ENCODE assay signal across 1 cellular context in genomic region chr11:115523727-115524399, GRCh38.
TF ChIP-seq lines count a peak whose summit lies in the region.

No MANE protein-coding gene starts in this region.

TF ChIP-seq in HepG2, 621 proteins besides CTCF, POLR2A, EP300 and RAD21 (continued from another document and continues in another):
- TF ChIP-seq ZNF142 (CRISPR knock-in tag; IDR thresholded peaks at IDR 0.05) (no peak), ZNF326 (CRISPR knock-in tag; IDR thresholded peaks at IDR 0.05; ENCODE audit: borderline replicate concordance) (no peak), TAF1 (CRISPR knock-in tag; IDR thresholded peaks at IDR 0.05) (no peak), ZNF333 (CRISPR knock-in tag; IDR thresholded peaks at IDR 0.05; ENCODE audit: borderline replicate concordance) (no peak), ZSCAN31 (CRISPR knock-in tag; IDR thresholded peaks at IDR 0.05; ENCODE audit: low read depth) (no peak), MED8 (CRISPR knock-in tag; IDR thresholded peaks at IDR 0.05; ENCODE audit: insufficient replicate concordance) (no peak), ZFP36L1 (CRISPR knock-in tag; IDR thresholded peaks at IDR 0.05) (no peak), HNRNPLL (IDR thresholded peaks at IDR 0.05; ENCODE audit: low read depth, low read length, poor library complexity, severe bottlenecking) (no peak), KLF15 (CRISPR knock-in tag; IDR thresholded peaks at IDR 0.05; ENCODE audit: borderline replicate concordance) (no peak), SUZ12 (IDR thresholded peaks at IDR 0.05; ENCODE audit: low read depth, low read length) (no peak), RBM39 (IDR thresholded peaks at IDR 0.05; ENCODE audit: low read depth, low read length, poor library complexity, severe bottlenecking) (no peak), ZZZ3 (CRISPR knock-in tag; IDR thresholded peaks at IDR 0.05; ENCODE audit: borderline replicate concordance) (no peak), NONO (IDR thresholded peaks at IDR 0.05) (no peak), NONO (CRISPR knock-in tag; conservative IDR thresholded peaks at IDR 0.05) (no peak), ZNF558 (CRISPR knock-in tag; IDR thresholded peaks at IDR 0.05; ENCODE audit: borderline replicate concordance) (no peak), ZNF12 (CRISPR knock-in tag; IDR thresholded peaks at IDR 0.05) (no peak), ZNF772 (CRISPR knock-in tag; IDR thresholded peaks at IDR 0.05) (no peak), RBFOX2 (IDR thresholded peaks at IDR 0.05; ENCODE audit: low read depth, low read length) (no peak), SMARCC2 (IDR thresholded peaks at IDR 0.05) (no peak), ZNF564 (CRISPR knock-in tag; IDR thresholded peaks at IDR 0.05) (no peak), E2F2 (CRISPR knock-in tag; IDR thresholded peaks at IDR 0.05; ENCODE audit: borderline replicate concordance) (no peak), NFRKB (IDR thresholded peaks at IDR 0.05) (no peak), ZNF121 (CRISPR knock-in tag; IDR thresholded peaks at IDR 0.05) (no peak), TBL1XR1 (IDR thresholded peaks at IDR 0.05; ENCODE audit: borderline replicate concordance, low read length, partially characterized antibody) (no peak), KMT2A (CRISPR knock-in tag; IDR thresholded peaks at IDR 0.05) (no peak), ZSCAN21 (CRISPR knock-in tag; IDR thresholded peaks at IDR 0.05; ENCODE audit: borderline replicate concordance) (no peak), ZFP91 (CRISPR knock-in tag; IDR thresholded peaks at IDR 0.05; ENCODE audit: borderline replicate concordance) (no peak), ZNF7 (CRISPR knock-in tag; IDR thresholded peaks at IDR 0.05) (no peak), MLLT10 (CRISPR knock-in tag; IDR thresholded peaks at IDR 0.05) (no peak), ZFP36 (IDR thresholded peaks at IDR 0.05; ENCODE audit: borderline replicate concordance, low read depth, low read length, partially characterized antibody) (no peak), ZNF432 (CRISPR knock-in tag; IDR thresholded peaks at IDR 0.05; ENCODE audit: borderline replicate concordance) (no peak), ZMAT3 (CRISPR knock-in tag; conservative IDR thresholded peaks at IDR 0.05) (no peak), ZNF143 (CRISPR knock-in tag; IDR thresholded peaks at IDR 0.05) (no peak), CHCHD3 (CRISPR knock-in tag; IDR thresholded peaks at IDR 0.05) (no peak), FOXP1 (IDR thresholded peaks at IDR 0.05) (no peak), FOXP1 (CRISPR knock-in tag; IDR thresholded peaks at IDR 0.05) (0 out of 2 replicates have a peak, but pooled peaks have one; percentile 19), ZNF724P (CRISPR knock-in tag; IDR thresholded peaks at IDR 0.05; ENCODE audit: borderline replicate concordance) (no peak), ZNF160 (CRISPR knock-in tag; IDR thresholded peaks at IDR 0.05) (no peak), MXD1 (CRISPR knock-in tag; IDR thresholded peaks at IDR 0.05) (no peak), ZNF20 (CRISPR knock-in tag; IDR thresholded peaks at IDR 0.05) (no peak), ZNF205 (CRISPR knock-in tag; IDR thresholded peaks at IDR 0.05) (no peak), ZNF773 (CRISPR knock-in tag; IDR thresholded peaks at IDR 0.05; ENCODE audit: borderline replicate concordance) (no peak), ZNF468 (CRISPR knock-in tag; IDR thresholded peaks at IDR 0.05) (no peak), ZNF18 (CRISPR knock-in tag; IDR thresholded peaks at IDR 0.05; ENCODE audit: insufficient replicate concordance) (no peak), FOXO4 (CRISPR knock-in tag; conservative IDR thresholded peaks at IDR 0.05) (no peak), GPN1 (CRISPR knock-in tag; IDR thresholded peaks at IDR 0.05; ENCODE audit: borderline replicate concordance) (no peak), ZSCAN20 (CRISPR knock-in tag; IDR thresholded peaks at IDR 0.05; ENCODE audit: borderline replicate concordance) (no peak), PAX8 (CRISPR knock-in tag; IDR thresholded peaks at IDR 0.05; ENCODE audit: borderline replicate concordance) (no peak), ZMYM2 (CRISPR knock-in tag; IDR thresholded peaks at IDR 0.05) (peak; percentile 54; the same call in 1 of the 2 replicates), PAWR (CRISPR knock-in tag; IDR thresholded peaks at IDR 0.05; ENCODE audit: borderline replicate concordance) (no peak), ETS1 (CRISPR knock-in tag; IDR thresholded peaks at IDR 0.05) (no peak), SMAD9 (CRISPR knock-in tag; IDR thresholded peaks at IDR 0.05) (no peak), ARNT (IDR thresholded peaks at IDR 0.05) (no peak), ELF3 (CRISPR knock-in tag; IDR thresholded peaks at IDR 0.05) (0 out of 2 replicates have a peak, but pooled peaks have one; percentile 36), CENPX (CRISPR knock-in tag; IDR thresholded peaks at IDR 0.05) (no peak), PRPF4 (IDR thresholded peaks at IDR 0.05; ENCODE audit: low read depth, low read length, poor library complexity, severe bottlenecking) (no peak), PHF5A (CRISPR knock-in tag; IDR thresholded peaks at IDR 0.05; ENCODE audit: low read depth, unreplicated experiment) (no peak), ZNF446 (CRISPR knock-in tag; IDR thresholded peaks at IDR 0.05) (no peak), GABPB1 (CRISPR knock-in tag; IDR thresholded peaks at IDR 0.05) (no peak), TFDP1 (CRISPR knock-in tag; IDR thresholded peaks at IDR 0.05; ENCODE audit: borderline replicate concordance) (no peak), TOPORS (CRISPR knock-in tag; IDR thresholded peaks at IDR 0.05) (no peak), ARNTL (CRISPR knock-in tag; IDR thresholded peaks at IDR 0.05) (no peak), RELA (CRISPR knock-in tag; IDR thresholded peaks at IDR 0.05) (no peak), CEBPB (IDR thresholded peaks at IDR 0.05; ENCODE audit: borderline replicate concordance, low read depth, low read length) (no peak), ATF7 (IDR thresholded peaks at IDR 0.05) (no peak), ATF7 (CRISPR knock-in tag; IDR thresholded peaks at IDR 0.05) (no peak), DDIT3 (CRISPR knock-in tag; IDR thresholded peaks at IDR 0.05) (no peak), ZNF644 (CRISPR knock-in tag; IDR thresholded peaks at IDR 0.05; ENCODE audit: low read depth) (0 out of 2 replicates have a peak, but pooled peaks have one; percentile 54), ZBTB42 (CRISPR knock-in tag; IDR thresholded peaks at IDR 0.05) (no peak), FOXK1 (CRISPR knock-in tag; IDR thresholded peaks at IDR 0.05; ENCODE audit: borderline replicate concordance, low read depth) (no peak)
